23 cellular contexts compared by ENCODE assay signal in genomic region chr5:56405116-56405515, GRCh38.
DNase-seq lines count a peak whose midpoint lies in the region; ATAC-seq and TF ChIP-seq lines count a peak whose summit lies in the region.
"Had no signal": no experiment of that assay in that cellular context is flagged by ENCODE, and none has a peak within 500 bp of the region (broad histone marks: within the 10 kb centered on the region; RNA-seq: fewer than 3 reads in every experiment).

No MANE protein-coding gene starts in this region.

- H3K27ac ChIP-seq in 22Rv1 (peak overlapping the region; percentile 41), HUES48 (ENCODE audit: low read depth, low read length) (peak overlapping the region; percentile 53), endodermal cell (ENCODE audit: low read depth, low read length) (no peak overlapping the region), brain microvascular endothelial cell (no peak overlapping the region)
- H3K27ac ChIP-seq in CD8-positive, alpha-beta memory T cell (ENCODE audit: low read depth, low read length) = no peak overlapping the region
- H3K27ac ChIP-seq: adrenal gland, epithelial cell of prostate, right atrium auricular region, spleen, transverse colon had no signal

- no peaks in the 10 kb centered on the region for H3K9me3 ChIP-seq in HUES48 (ENCODE audit: control insufficient read depth, insufficient read depth, low read length)
- H3K9me3 ChIP-seq in endodermal cell (ENCODE audit: control insufficient read depth, low read length) = no peaks in the 10 kb centered on the region
- H3K9me3 ChIP-seq in CD8-positive, alpha-beta memory T cell (ENCODE audit: low read length) = no peaks in the 10 kb centered on the region
- H3K9me3 ChIP-seq: adrenal gland, right atrium auricular region, spleen, transverse colon had no signal

- peaks cover 53% of the 10 kb centered on the region for H3K4me1 Mint-ChIP-seq in endodermal cell
- H3K4me1 Mint-ChIP-seq in nephron progenitor cell = peaks cover 59% of the 10 kb centered on the region
- no peaks in the 10 kb centered on the region for H3K4me1 Mint-ChIP-seq in CD8-positive, alpha-beta memory T cell
- H3K4me1 Mint-ChIP-seq in activated T-cell treated with anti-CD3 and anti-CD28 coated beads, Interleukin-2, amount 50 U/mL, for 72 hours (ENCODE audit: low read depth) = no peaks in the 10 kb centered on the region

- H3K27me3 ChIP-seq in HUES48 (ENCODE audit: control insufficient read depth, insufficient read depth, low read length) = no peaks in the 10 kb centered on the region
- H3K27me3 ChIP-seq in endodermal cell (ENCODE audit: control insufficient read depth, insufficient read depth, low read length, poor library complexity, severe bottlenecking) = no peaks in the 10 kb centered on the region
- no peaks in the 10 kb centered on the region for H3K27me3 ChIP-seq in CD8-positive, alpha-beta memory T cell (ENCODE audit: insufficient read depth, low read length, poor library complexity, severe bottlenecking)
- no peaks in the 10 kb centered on the region for H3K27me3 ChIP-seq in brain microvascular endothelial cell (replicated peaks)
- H3K27me3 ChIP-seq: adrenal gland, right atrium auricular region, spleen, transverse colon had no signal

- peaks cover 10% of the 10 kb centered on the region for H3K4me1 ChIP-seq in HUES48 (ENCODE audit: control insufficient read depth, insufficient read depth, low read length)
- H3K4me1 ChIP-seq in endodermal cell (ENCODE audit: control insufficient read depth, insufficient read depth, low read length) = peaks cover 14% of the 10 kb centered on the region
- no peaks in the 10 kb centered on the region for H3K4me1 ChIP-seq in CD8-positive, alpha-beta memory T cell (ENCODE audit: insufficient read depth, low read length)
- H3K4me1 ChIP-seq: spleen, transverse colon had no signal

- no peaks in the 10 kb centered on the region for H3K9me3 Mint-ChIP-seq in endodermal cell
- H3K9me3 Mint-ChIP-seq in nephron progenitor cell = no peaks in the 10 kb centered on the region
- no peaks in the 10 kb centered on the region for H3K9me3 Mint-ChIP-seq in CD8-positive, alpha-beta memory T cell
- no peaks in the 10 kb centered on the region for H3K9me3 Mint-ChIP-seq in activated T-cell treated with anti-CD3 and anti-CD28 coated beads, Interleukin-2, amount 50 U/mL, for 72 hours
- H3K9me3 Mint-ChIP-seq: activated naive CD4-positive, alpha-beta T cell treated with anti-CD3 and anti-CD28 coated beads for 36 hours had no signal

- 51 to 69% methylated on average over 2 to 3 of the region's 3 CpGs for WGBS in endodermal cell (ENCODE audit: insufficient coverage in 1 of 2, insufficient read length in 1 of 2), 2 experiments

- ATAC-seq in GM21360 (IDR thresholded peaks at IDR 0.05; ENCODE audit: unreplicated experiment) = no peak
- no peak for ATAC-seq in activated T-cell treated with anti-CD3 and anti-CD28 coated beads, Interleukin-2, amount 50 U/mL, for 72 hours (replicated peaks in 1 of 2)

- H3K27ac Mint-ChIP-seq in endodermal cell (peak overlapping the region; percentile 78), nephron progenitor cell (peak overlapping the region; percentile 96)
- H3K27ac Mint-ChIP-seq in CD8-positive, alpha-beta memory T cell = no peak overlapping the region
- H3K27ac Mint-ChIP-seq in activated T-cell treated with anti-CD3 and anti-CD28 coated beads, Interleukin-2, amount 50 U/mL, for 72 hours = no peak overlapping the region
- H3K27ac Mint-ChIP-seq: activated naive CD4-positive, alpha-beta T cell treated with anti-CD3 and anti-CD28 coated beads for 36 hours; B cell had no signal

- H3K4me3 Mint-ChIP-seq in endodermal cell (no peak overlapping the region), nephron progenitor cell (no peak overlapping the region)
- no peak overlapping the region for H3K4me3 Mint-ChIP-seq in CD8-positive, alpha-beta memory T cell
- H3K4me3 Mint-ChIP-seq in activated T-cell treated with anti-CD3 and anti-CD28 coated beads, Interleukin-2, amount 50 U/mL, for 72 hours = no peak overlapping the region
- H3K4me3 Mint-ChIP-seq: activated naive CD4-positive, alpha-beta T cell treated with anti-CD3 and anti-CD28 coated beads for 36 hours; B cell had no signal

- POLR2A ChIA-PET in CD8-positive, alpha-beta memory T cell (lab: Charles Lee) = no interaction called here

- H3K36me3 ChIP-seq in HUES48 (ENCODE audit: control insufficient read depth, insufficient read depth, low read length) (no peaks in the 10 kb centered on the region), endodermal cell (ENCODE audit: control insufficient read depth, insufficient read depth, low read length) (no peaks in the 10 kb centered on the region), brain microvascular endothelial cell (replicated peaks) (no peaks in the 10 kb centered on the region)
- no peaks in the 10 kb centered on the region for H3K36me3 ChIP-seq in CD8-positive, alpha-beta memory T cell (ENCODE audit: insufficient read depth, low read length)
- H3K36me3 ChIP-seq: adrenal gland, right atrium auricular region, spleen, transverse colon had no signal

- TF ChIP-seq CTCF in 22Rv1 (IDR thresholded peaks at IDR 0.05) = no peak
- TF ChIP-seq CTCF in endodermal cell (conservative IDR thresholded peaks at IDR 0.05) = no peak
- no peak for TF ChIP-seq CTCF in nephron progenitor cell (IDR thresholded peaks at IDR 0.05)
- TF ChIP-seq CTCF in brain microvascular endothelial cell (IDR thresholded peaks at IDR 0.05; ENCODE audit: low read depth, low read length, missing control alignments) = no peak

- H3K36me3 Mint-ChIP-seq in endodermal cell (ENCODE audit: low read depth) (no peaks in the 10 kb centered on the region), nephron progenitor cell (ENCODE audit: low read depth) (no peaks in the 10 kb centered on the region)
- H3K36me3 Mint-ChIP-seq in CD8-positive, alpha-beta memory T cell = no peaks in the 10 kb centered on the region
- H3K36me3 Mint-ChIP-seq in activated T-cell treated with anti-CD3 and anti-CD28 coated beads, Interleukin-2, amount 50 U/mL, for 72 hours (ENCODE audit: insufficient read depth in 2 of 2) = no peaks in the 10 kb centered on the region

- CTCF ChIA-PET in CD8-positive, alpha-beta memory T cell (lab: Charles Lee) = no interaction called here

- H3K27me3 Mint-ChIP-seq in endodermal cell (ENCODE audit: insufficient read depth) (no peaks in the 10 kb centered on the region), nephron progenitor cell (ENCODE audit: low read depth, poor library complexity) (no peaks in the 10 kb centered on the region)
- H3K27me3 Mint-ChIP-seq in CD8-positive, alpha-beta memory T cell = peaks cover 6 to 12% of the 10 kb centered on the region in 2 donors
- no peaks in the 10 kb centered on the region for H3K27me3 Mint-ChIP-seq in activated T-cell treated with anti-CD3 and anti-CD28 coated beads, Interleukin-2, amount 50 U/mL, for 72 hours (ENCODE audit: low read depth)
- H3K27me3 Mint-ChIP-seq: B cell had no signal

- in situ Hi-C loops in brain microvascular endothelial cell (cut with HindIII; ENCODE audit: low pct_ligation_motif_present, low sequenced_read_pairs) = no loop called here

- peak; percentile 72 for DNase-seq in endodermal cell
- peak; percentile 13 for DNase-seq in nephron progenitor cell
- no peak for DNase-seq in CD8-positive, alpha-beta memory T cell
- no peak for DNase-seq in brain microvascular endothelial cell
- DNase-seq in activated T-cell treated with anti-CD3 and anti-CD28 coated beads, Interleukin-2, amount 50 U/mL, for 72 hours = no peak
- DNase-seq: activated CD4-positive, alpha-beta T cell treated with anti-CD3 and anti-CD28 coated beads, Interleukin-2, amount 50 U/mL, for 4 hours; activated naive CD4-positive, alpha-beta T cell treated with anti-CD3 and anti-CD28 coated beads for 36 hours; adrenal gland; DMS79; effector CD4-positive, alpha-beta T cell; mammary epithelial cell; NCI-H1092; NCI-H1930; occipital lobe; spleen; T-helper 1 cell; transverse colon had no signal

- H3K4me3 ChIP-seq in HUES48 (ENCODE audit: low read depth, low read length) = no peak overlapping the region
- peak overlapping the region; percentile 48 for H3K4me3 ChIP-seq in endodermal cell (ENCODE audit: low read length)
- H3K4me3 ChIP-seq in CD8-positive, alpha-beta memory T cell (ENCODE audit: low read length) = no peak overlapping the region
- no peak overlapping the region for H3K4me3 ChIP-seq in brain microvascular endothelial cell (ENCODE audit: low read depth, low read length)
- H3K4me3 ChIP-seq: adrenal gland, right atrium auricular region, spleen, transverse colon had no signal

- H3K9ac ChIP-seq in HUES48 (ENCODE audit: low read depth, low read length) (no peak overlapping the region), endodermal cell (ENCODE audit: extremely low read depth, low read length, poor library complexity, severe bottlenecking) (no peak overlapping the region)

Comparison
In these comparisons a context has a peak if more than half of its experiments do, and no peak if none do; other contexts are left out.
1. H3K27ac ChIP-seq: peak in 22Rv1 (single experiment) and HUES48 (single experiment); none in endodermal cell (single experiment), CD8-positive, alpha-beta memory T cell (single experiment) and brain microvascular endothelial cell (single experiment).
2. DNase-seq: peak in endodermal cell (single experiment) and nephron progenitor cell (single experiment); none in CD8-positive, alpha-beta memory T cell (0 of 5), brain microvascular endothelial cell (single experiment) and activated T-cell treated with anti-CD3 and anti-CD28 coated beads, Interleukin-2, amount 50 U/mL, for 72 hours (0 of 2).
3. H3K27ac Mint-ChIP-seq: peak in endodermal cell (single experiment) and nephron progenitor cell (single experiment); none in CD8-positive, alpha-beta memory T cell (0 of 8) and activated T-cell treated with anti-CD3 and anti-CD28 coated beads, Interleukin-2, amount 50 U/mL, for 72 hours (single experiment).